In the genomic region with DNA sequence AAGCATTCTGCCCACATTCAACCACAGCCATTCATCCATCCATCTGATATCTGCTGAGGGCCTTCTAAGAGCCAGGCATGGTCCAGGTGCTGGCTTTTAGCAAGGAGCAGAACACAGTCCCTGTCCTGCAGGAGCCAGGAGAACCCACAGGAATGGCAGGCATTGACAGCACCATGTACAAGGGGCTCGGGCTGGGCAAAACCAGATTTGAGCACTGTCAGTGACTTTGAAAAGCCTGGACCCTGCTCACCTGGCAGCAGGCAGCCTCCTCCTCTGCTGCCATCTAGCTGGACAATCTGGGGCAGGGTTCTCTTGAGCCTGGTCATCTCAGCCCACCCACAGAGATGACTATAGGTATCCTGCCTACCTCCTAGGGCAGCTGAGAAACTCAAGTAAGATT, we compare ENCODE assay signal across 13 cellular contexts.
DNase-seq lines count a peak whose midpoint lies in the region; TF ChIP-seq lines count a peak whose summit lies in the region.
"Had no signal": no experiment of that assay in that cellular context is flagged by ENCODE, and none has a peak within 500 bp of the region (broad histone marks: within the 10 kb centered on the region; RNA-seq: fewer than 3 reads in every experiment).

No MANE protein-coding gene starts in this region.

- H2AK5ac ChIP-seq in neuronal stem cell (ENCODE audit: low read depth, low read length), result peak overlapping the region; percentile 93

- H2BK12ac ChIP-seq in neuronal stem cell (ENCODE audit: low read length), result peak overlapping the region; percentile 33

- H2BK15ac ChIP-seq in neuronal stem cell (ENCODE audit: low read length), result peak overlapping the region; percentile 90

- peak overlapping the region in 8 of 11 experiments; percentile 16 to 63 (median 52); a peak in 11 of 22 replicates for H3K9ac ChIP-seq in BLaER1 treated with 17β-estradiol and CSF1 and Interleukin-3, amounts not matched to agents 10 nM and 100 nM
- H3K9ac ChIP-seq in neuronal stem cell (ENCODE audit: low read depth, low read length, poor library complexity), result no peak overlapping the region

- no peaks in the 10 kb centered on the region for H3K79me1 ChIP-seq in neuronal stem cell (ENCODE audit: low read depth, low read length)

- H3K27me3 ChIP-seq in BLaER1 treated with 17β-estradiol and CSF1 and Interleukin-3, amounts not matched to agents 10 nM and 100 nM, result no peaks in the 10 kb centered on the region
- no peaks in the 10 kb centered on the region for H3K27me3 ChIP-seq in neuronal stem cell (ENCODE audit: control insufficient read depth in 3 of 3, insufficient read depth in 3 of 3, low read depth in 1 of 3, low read length in 3 of 3)

- no peak overlapping the region for H3K4me3 Mint-ChIP-seq in activated naive CD8-positive, alpha-beta T cell treated with anti-CD3 and anti-CD28 coated beads for 36 hours
- H3K4me3 Mint-ChIP-seq: activated naive CD8-positive, alpha-beta T cell had no signal

- peaks cover 51 to 76% (median 63%) of the 10 kb centered on the region in 10 experiments for H3K4me1 ChIP-seq in BLaER1 treated with 17β-estradiol and CSF1 and Interleukin-3, amounts not matched to agents 10 nM and 100 nM
- H3K4me1 ChIP-seq in neuronal stem cell (ENCODE audit: control insufficient read depth in 2 of 2, insufficient read depth in 1 of 2, low read depth in 1 of 2, low read length in 2 of 2), result peaks cover 29% of the 10 kb centered on the region in 2 donors
- H3K4me1 ChIP-seq: HAP-1 had no signal

- no peak overlapping the region for H3K23ac ChIP-seq in neuronal stem cell (ENCODE audit: low read depth, low read length, poor library complexity)

- H3K4ac ChIP-seq in neuronal stem cell (ENCODE audit: low read length), result no peak overlapping the region

- no peaks in the 10 kb centered on the region for H3K36me3 Mint-ChIP-seq in activated naive CD8-positive, alpha-beta T cell treated with anti-CD3 and anti-CD28 coated beads for 36 hours
- H3K36me3 Mint-ChIP-seq: activated naive CD8-positive, alpha-beta T cell had no signal

- H4K91ac ChIP-seq in neuronal stem cell (ENCODE audit: low read depth, low read length, poor library complexity), result no peak overlapping the region

- peaks cover 18% of the 10 kb centered on the region for H3K4me1 Mint-ChIP-seq in activated naive CD8-positive, alpha-beta T cell treated with anti-CD3 and anti-CD28 coated beads for 36 hours

- H3K18ac ChIP-seq in neuronal stem cell (ENCODE audit: low read length), result no peak overlapping the region

- H2AFZ ChIP-seq in neuronal stem cell (ENCODE audit: low read length), result peak overlapping the region; percentile 17

- H3K4me2 ChIP-seq in BLaER1 treated with 17β-estradiol and CSF1 and Interleukin-3, amounts not matched to agents 10 nM and 100 nM, result peak overlapping the region; percentile 50 to 88 (median 78)
- no peak overlapping the region for H3K4me2 ChIP-seq in neuronal stem cell (ENCODE audit: insufficient read depth, low read length, poor library complexity, severe bottlenecking)

- no peaks in the 10 kb centered on the region for H3K9me3 Mint-ChIP-seq in activated naive CD8-positive, alpha-beta T cell treated with anti-CD3 and anti-CD28 coated beads for 36 hours

- WGBS in neuronal stem cell (ENCODE audit: extremely low coverage in 2 of 2, insufficient read length in 2 of 2, insufficient replicate concordance in 1 of 2), 2 donors, result no CpG with 5 or more reads among the region's 1 CpG

- H2BK5ac ChIP-seq in neuronal stem cell (ENCODE audit: low read length), result peak overlapping the region; percentile 62

- H3K9me3 ChIP-seq in BLaER1 treated with 17β-estradiol and CSF1 and Interleukin-3, amounts not matched to agents 10 nM and 100 nM (replicated peaks in 1 of 11), result peaks cover 0 to 20% (median 0%) of the 10 kb centered on the region in 11 experiments; a peak in 4 of 22 replicates
- H3K9me3 ChIP-seq in neuronal stem cell (replicated peaks in 1 of 2; ENCODE audit: control insufficient read depth in 2 of 2, insufficient read depth in 1 of 2, low read depth in 1 of 2, low read length in 2 of 2), result no peaks in the 10 kb centered on the region
- H3K9me3 ChIP-seq: HAP-1, thoracic aorta had no signal

- no peak overlapping the region for H3K27ac Mint-ChIP-seq in activated naive CD8-positive, alpha-beta T cell treated with anti-CD3 and anti-CD28 coated beads for 36 hours
- H3K27ac Mint-ChIP-seq: activated naive CD8-positive, alpha-beta T cell had no signal

- H2BK120ac ChIP-seq in neuronal stem cell (ENCODE audit: low read depth, low read length), result no peak overlapping the region

- H3K27me3 Mint-ChIP-seq in activated naive CD8-positive, alpha-beta T cell treated with anti-CD3 and anti-CD28 coated beads for 36 hours, result no peaks in the 10 kb centered on the region
- H3K27me3 Mint-ChIP-seq: activated naive CD8-positive, alpha-beta T cell had no signal

- H4K20me1 ChIP-seq in BLaER1 treated with 17β-estradiol and CSF1 and Interleukin-3, amounts not matched to agents 10 nM and 100 nM, result no peaks in the 10 kb centered on the region

- H3K4me3 ChIP-seq in BLaER1 treated with 17β-estradiol and CSF1 and Interleukin-3, amounts not matched to agents 10 nM and 100 nM, result no peak overlapping the region
- H3K4me3 ChIP-seq in epithelial cell of esophagus (ENCODE audit: low read length) (no peak overlapping the region), neuronal stem cell (ENCODE audit: low read length in 2 of 2) (no peak overlapping the region)
- H3K4me3 ChIP-seq: HAP-1, thoracic aorta had no signal

- no peaks in the 10 kb centered on the region for H3K36me3 ChIP-seq in BLaER1 treated with 17β-estradiol and CSF1 and Interleukin-3, amounts not matched to agents 10 nM and 100 nM
- no peaks in the 10 kb centered on the region for H3K36me3 ChIP-seq in neuronal stem cell (replicated peaks in 1 of 2; ENCODE audit: control insufficient read depth in 2 of 2, insufficient read depth in 2 of 2, low read length in 2 of 2)
- H3K36me3 ChIP-seq: HAP-1, thoracic aorta had no signal

- H3K14ac ChIP-seq in neuronal stem cell (ENCODE audit: low read length), result no peak overlapping the region

- DNase-seq in NCI-H69 (lab: John Stamatoyannopoulos, UW), result peak; percentile 5
- no peak for DNase-seq in epithelial cell of esophagus (ENCODE audit: low read depth)
- no peak for DNase-seq in neuronal stem cell (ENCODE audit: low spot score)
- DNase-seq in activated naive CD8-positive, alpha-beta T cell treated with anti-CD3 and anti-CD28 coated beads for 36 hours, result no peak
- no peak for DNase-seq in activated effector memory CD4-positive, alpha-beta T cell treated with anti-CD3 and anti-CD28 coated beads, Interleukin-2, amount 50 U/mL, for 16 hours
- DNase-seq in NCI-H2107 (lab: John Stamatoyannopoulos, UW), result no peak
- no peak for DNase-seq in AG08396 (ENCODE audit: low spot score)

- H3K27ac ChIP-seq in BLaER1 treated with 17β-estradiol and CSF1 and Interleukin-3, amounts not matched to agents 10 nM and 100 nM, result peak overlapping the region in 10 of 11 experiments; percentile 8 to 72 (median 60); a peak in 17 of 22 replicates
- no peak overlapping the region for H3K27ac ChIP-seq in neuronal stem cell (replicated peaks; ENCODE audit: low read length)
- H3K27ac ChIP-seq: epithelial cell of prostate, HL-60, thoracic aorta had no signal

- TF ChIP-seq CTCF in epithelial cell of esophagus (IDR thresholded peaks at IDR 0.05; ENCODE audit: insufficient read depth, low read depth, low read length, missing control alignments), result peak; percentile 20

- no peak overlapping the region for H4K8ac ChIP-seq in neuronal stem cell (ENCODE audit: low read depth, low read length)
